Comparison of ENCODE assay signal across 8 cellular contexts in genomic region chr14:64636208-64636979, GRCh38.
A peak's percentile ranks its signal among the peaks of the same experiment; 100 is the strongest.
DNase-seq lines count a peak whose midpoint lies in the region; ATAC-seq and TF ChIP-seq lines count a peak whose summit lies in the region.

No MANE protein-coding gene starts in this region.

- H3K27me3 ChIP-seq in DND-41 (ENCODE audit: insufficient read depth, low read length, poor library complexity) = no peaks in the 10 kb centered on the region

- H3K79me2 ChIP-seq in DND-41 (ENCODE audit: insufficient read depth, low read length) = no peaks in the 10 kb centered on the region

- no peak overlapping the region for H3K9ac ChIP-seq in DND-41 (ENCODE audit: low read depth, low read length)

- H3K36me3 ChIP-seq in DND-41 (ENCODE audit: insufficient read depth, low read length) = no peaks in the 10 kb centered on the region

- ATAC-seq in DND-41 (ENCODE audit: insufficient read depth, low read depth) = peak; percentile 96
- ATAC-seq in HG02623 (IDR thresholded peaks at IDR 0.05; ENCODE audit: unreplicated experiment) = peak; percentile 68
- peak; percentile 78 for ATAC-seq in central memory CD8-positive, alpha-beta T cell (replicated peaks; ENCODE audit: extremely low read depth, poor library complexity, severe bottlenecking)
- ATAC-seq in HG02840 (IDR thresholded peaks at IDR 0.05; ENCODE audit: low FRiP score, unreplicated experiment) = no peak

- peak; percentile 86 for TF ChIP-seq CTCF in DND-41 (IDR thresholded peaks at IDR 0.05; ENCODE audit: borderline replicate concordance, extremely low read depth, low read length, poor library complexity, severe bottlenecking)

- H4K20me1 ChIP-seq in DND-41 (ENCODE audit: insufficient read depth, low read length) = no peaks in the 10 kb centered on the region

- H3K4me3 Mint-ChIP-seq in central memory CD8-positive, alpha-beta T cell = no peak overlapping the region

- H3K9me3 ChIP-seq in DND-41 (ENCODE audit: insufficient read depth, low read length, severe bottlenecking) = no peaks in the 10 kb centered on the region

- no peak overlapping the region for H3K4me2 ChIP-seq in DND-41 (ENCODE audit: insufficient read depth, low read length)

- no peaks in the 10 kb centered on the region for H3K9me3 Mint-ChIP-seq in central memory CD8-positive, alpha-beta T cell

- H3K4me3 ChIP-seq in DND-41 (ENCODE audit: low read depth in 1 of 2, low read length in 2 of 2) = no peak overlapping the region

- H3K36me3 Mint-ChIP-seq in central memory CD8-positive, alpha-beta T cell (ENCODE audit: insufficient read depth) = peaks cover 1% of the 10 kb centered on the region

- no peak overlapping the region for H3K27ac ChIP-seq in DND-41 (ENCODE audit: low read length)

- no peaks in the 10 kb centered on the region for H3K4me1 Mint-ChIP-seq in central memory CD8-positive, alpha-beta T cell

- H3K27me3 Mint-ChIP-seq in central memory CD8-positive, alpha-beta T cell = peaks cover 7% of the 10 kb centered on the region

- peaks cover 5% of the 10 kb centered on the region; the same call in 1 of the 2 replicates for H3K4me1 ChIP-seq in DND-41 (ENCODE audit: insufficient read depth, low read length)

- DNase-seq in DND-41 (peak; percentile 67), NCI-H226 (peak; percentile 59), kidney tubule cell (ENCODE audit: low spot score) (peak; percentile 63)
- peak; percentile 76 for DNase-seq in activated CD4-positive, CD25-positive, alpha-beta regulatory T cell treated with anti-CD3 and anti-CD28 coated beads, Interleukin-2, amount 50 U/mL, for 72 hours
- DNase-seq in central memory CD8-positive, alpha-beta T cell (ENCODE audit: low spot score in 2 of 2) = peak; percentile 50 to 66
- DNase-seq in stimulated activated CD4-positive, alpha-beta T cell treated with anti-CD3 and anti-CD28 coated beads, Interleukin-2, amount 100 ng/mL, for 4 hours (ENCODE audit: low read depth) = peak; percentile 45

- peak overlapping the region; percentile 61 for H2AFZ ChIP-seq in DND-41 (ENCODE audit: low read depth, low read length)

- H3K27ac Mint-ChIP-seq in central memory CD8-positive, alpha-beta T cell (ENCODE audit: low read depth) = no peak overlapping the region
